ENCODE assay signal across 8 cellular contexts in genomic region chr7:74173866-74174605, GRCh38. TPM values are rescaled to one million over a fixed set of nuclear protein-coding genes. Genes with fewer than 3 reads are reported as not detected.
DNase-seq lines count a peak whose midpoint lies in the region; ATAC-seq and TF ChIP-seq lines count a peak whose summit lies in the region.

EIF4H (plus strand) TSS chr7:74174356; CDS start chr7:74174384, 28 bp downstream.

- ATAC-seq in GM19395 (IDR thresholded peaks at IDR 0.05; ENCODE audit: unreplicated experiment) = peak; percentile 77
- ATAC-seq in HG03558 (IDR thresholded peaks at IDR 0.05; ENCODE audit: extremely low read depth, unreplicated experiment) = peak; percentile 47
- ATAC-seq in left lung = peak; percentile 92

- no peaks in the 10 kb centered on the region for H3K9me3 Mint-ChIP-seq in dendritic cell treated with granulocyte-macrophage colony-stimulating factor and Interleukin-4, amounts not matched to agents 40 ng/mL and 50 ng/mL, for 4 days

- DNase-seq in NCI-H748 treated with DMSO at 0.1 percent for 48 hours (lab: John Stamatoyannopoulos, UW) = peak; percentile 82
- DNase-seq in activated CD4-positive, alpha-beta T cell treated with anti-CD3 and anti-CD28 coated beads, Interleukin-2, amount 50 U/mL, for 24 hours (ENCODE audit: low read depth in 1 of 2, low spot score in 1 of 2) = peak; percentile 93 to 95
- peak; percentile 96 to 99 for DNase-seq in left lung
- peak; percentile 88 for DNase-seq in stimulated activated CD4-positive, alpha-beta T cell treated with anti-CD3 and anti-CD28 coated beads, Interleukin-2, amount 100 ng/mL, for 4 hours (ENCODE audit: low read depth)

- peaks cover 31% of the 10 kb centered on the region for H3K36me3 Mint-ChIP-seq in dendritic cell treated with granulocyte-macrophage colony-stimulating factor and Interleukin-4, amounts not matched to agents 40 ng/mL and 50 ng/mL, for 4 days (ENCODE audit: low read depth)

- no peak for TF ChIP-seq CTCF in C4-2B (conservative IDR thresholded peaks at IDR 0.05)
- TF ChIP-seq CTCF in left lung (IDR thresholded peaks at IDR 0.05) = no peak

- H3K27me3 ChIP-seq in left lung = no peaks in the 10 kb centered on the region

- peak within 1 kb of the TSS; percentile 93 for H3K27ac Mint-ChIP-seq in dendritic cell treated with granulocyte-macrophage colony-stimulating factor and Interleukin-4, amounts not matched to agents 40 ng/mL and 50 ng/mL, for 4 days

- peak within 1 kb of the TSS; percentile 87 for H3K4me3 Mint-ChIP-seq in dendritic cell treated with granulocyte-macrophage colony-stimulating factor and Interleukin-4, amounts not matched to agents 40 ng/mL and 50 ng/mL, for 4 days

- peaks cover 30% of the 10 kb centered on the region for H3K4me1 Mint-ChIP-seq in dendritic cell treated with granulocyte-macrophage colony-stimulating factor and Interleukin-4, amounts not matched to agents 40 ng/mL and 50 ng/mL, for 4 days (ENCODE audit: low read depth)

- intact Hi-C loops in dendritic cell treated with granulocyte-macrophage colony-stimulating factor and Interleukin-4, amounts not matched to agents 40 ng/mL and 50 ng/mL, for 4 days (cut with micrococcal nuclease) = loop anchor here (5.0 kb wide), 2 partner anchors 82 to 107 kb away; no protein-coding TSS in a partner anchor
- intact Hi-C loops in left lung (cut with DNase I) = loop anchor here in 1 of 2 donors (10.0 kb wide), 1 partner anchor 99 kb away; no protein-coding TSS in a partner anchor

- H3K4me3 ChIP-seq in left lung = peak within 1 kb of the TSS; percentile 81 to 100

- H3K9me3 ChIP-seq in left lung = no peaks in the 10 kb centered on the region

- H3K27ac ChIP-seq in C4-2B (peak within 1 kb of the TSS; percentile 95), left lung (peak within 1 kb of the TSS; percentile 92 to 94)

- no peaks in the 10 kb centered on the region for H3K27me3 Mint-ChIP-seq in dendritic cell treated with granulocyte-macrophage colony-stimulating factor and Interleukin-4, amounts not matched to agents 40 ng/mL and 50 ng/mL, for 4 days

- peaks cover 29 to 56% of the 10 kb centered on the region in 2 donors for H3K4me1 ChIP-seq in left lung

- H3K36me3 ChIP-seq in left lung = peaks cover 0 to 10% of the 10 kb centered on the region in 2 donors

RNA-seq across cellular contexts. Expression of gene EIF4H, which starts in this region (rescaled TPM):
- 100 to 1,000 TPM; 203 to 259 TPM for total RNA-seq in left lung

Comparison
In these comparisons a context has a peak if more than half of its experiments do, and no peak if none do; other contexts are left out.
1. Peak in every context shown above with its lines: DNase-seq, ATAC-seq, H3K4me3 ChIP-seq and H3K27ac ChIP-seq.